Comparison of ENCODE assay signal across 21 cellular contexts in genomic region chr11:70953720-70954119, GRCh38.
"Had no signal": no experiment of that assay in that cellular context is flagged by ENCODE, and none has a peak within 500 bp of the region (broad histone marks: within the 10 kb centered on the region; RNA-seq: fewer than 3 reads in every experiment).

No MANE protein-coding gene starts in this region.

- H3K27ac ChIP-seq: esophagus squamous epithelium, lower lobe of right lung, ovary, right lobe of liver, thoracic aorta, transverse colon had no signal

- ATAC-seq: effector memory CD8-positive, alpha-beta T cell; naive thymus-derived CD8-positive, alpha-beta T cell; right lobe of liver; stimulated activated naive B cell treated with anti-CD40 and anti-IgM and Interleukin-4, amounts not matched to agents 10 μg/mL and 1 μg/mL and 100 μg/mL, for 72 hours had no signal

- H3K36me3 ChIP-seq: esophagus squamous epithelium, lower lobe of right lung, ovary, right lobe of liver, thoracic aorta, transverse colon had no signal

- H3K4me1 ChIP-seq: lower lobe of right lung, transverse colon had no signal

- DNase-seq: cortex of kidney; effector memory CD8-positive, alpha-beta T cell; erythroblast; esophagus squamous epithelium; foreskin melanocyte; glutamatergic neuron; immature natural killer cell; islet precursor cell; kidney glomerular epithelial cell; lower lobe of right lung; naive thymus-derived CD8-positive, alpha-beta T cell; nephron progenitor cell; occipital lobe; ovary; retina; stimulated activated CD4-positive, alpha-beta T cell treated with anti-CD3 and anti-CD28 coated beads, Interleukin-15, amount 100 ng/mL, for 24 hours; stimulated activated CD4-positive, alpha-beta T cell treated with anti-CD3 and anti-CD28 coated beads, Interleukin-2, amount 100 ng/mL, for 48 hours; stimulated activated naive B cell treated with anti-CD40 and anti-IgM and Interleukin-4, amounts not matched to agents 10 μg/mL and 1 μg/mL and 100 μg/mL, for 72 hours; transverse colon had no signal

- H3K9me3 ChIP-seq: esophagus squamous epithelium, lower lobe of right lung, ovary, right lobe of liver, thoracic aorta, transverse colon had no signal

- H3K4me3 ChIP-seq: esophagus squamous epithelium, lower lobe of right lung, ovary, right lobe of liver, thoracic aorta, transverse colon had no signal

- H3K27me3 ChIP-seq: esophagus squamous epithelium, ovary, right lobe of liver, transverse colon had no signal
